ENCODE assay signal across 11 cellular contexts in genomic region chr3:108125151-108125540, GRCh38. TPM values are rescaled to one million over a fixed set of nuclear protein-coding genes. Genes with fewer than 3 reads are reported as not detected.
A peak's percentile ranks its signal among the peaks of the same experiment; 100 is the strongest.
DNase-seq lines count a peak whose midpoint lies in the region; ATAC-seq, FAIRE-seq and TF ChIP-seq lines count a peak whose summit lies in the region.
"Had no signal": no experiment of that assay in that cellular context is flagged by ENCODE, and none has a peak within 500 bp of the region (broad histone marks: within the 10 kb centered on the region; RNA-seq: fewer than 3 reads in every experiment).

No MANE protein-coding gene starts in this region.

- peak overlapping the region; percentile 99 for H3K27ac Mint-ChIP-seq in CD8-positive, alpha-beta T cell
- H3K27ac Mint-ChIP-seq in activated B cell treated with CpG ODN at 0.5 μM for 24 hours = peak overlapping the region; percentile 100

- DNase-seq in CD8-positive, alpha-beta T cell = no peak
- no peak for DNase-seq in activated B cell treated with CpG ODN at 0.5 μM for 24 hours
- no peak for DNase-seq in UCSD-AML1 (lab: John Stamatoyannopoulos, UW; ENCODE audit: unreplicated experiment)
- no peak for DNase-seq in HTR-8/SVneo (ENCODE audit: insufficient read length, low spot score)
- no peak for DNase-seq in posterior vena cava (ENCODE audit: low spot score)
- no peak for DNase-seq in SIG-M5 treated with dmso at 0.1 percent for 504 hours (lab: John Stamatoyannopoulos, UW; ENCODE audit: unreplicated experiment)
- DNase-seq: psoas muscle, SJCRH30 had no signal

- no peaks in the 10 kb centered on the region for H3K27me3 ChIP-seq in CD8-positive, alpha-beta T cell (ENCODE audit: insufficient read depth, low read length)
- H3K27me3 ChIP-seq in mucosa of rectum (ENCODE audit: control insufficient read depth in 2 of 2, insufficient read depth in 2 of 2, low read length in 2 of 2) = no peaks in the 10 kb centered on the region
- H3K27me3 ChIP-seq: SJCRH30 had no signal

- H3K36me3 Mint-ChIP-seq in CD8-positive, alpha-beta T cell = peaks cover 20% of the 10 kb centered on the region
- H3K36me3 Mint-ChIP-seq in activated B cell treated with CpG ODN at 0.5 μM for 24 hours (ENCODE audit: low read depth) = peaks cover 32% of the 10 kb centered on the region

- CTCF ChIA-PET in CD8-positive, alpha-beta T cell (lab: Charles Lee) = interaction anchor here (0.8 to 2.3 kb wide), 8 partner anchors 19 to 280 kb away, joined by 3 to 13 read pairs (median 4); no protein-coding TSS in a partner anchor
- CTCF ChIA-PET in activated B cell treated with CpG ODN at 0.5 μM for 24 hours (lab: Charles Lee) = interaction anchor here (0.7 to 1.7 kb wide), 7 partner anchors 13 to 197 kb away, joined by 3 to 7 read pairs (median 3); no protein-coding TSS in a partner anchor

- peak overlapping the region; percentile 55 for H3K4me3 ChIP-seq in CD8-positive, alpha-beta T cell (ENCODE audit: low read depth, low read length)
- peak overlapping the region in 1 of 2 donors; percentile 55 for H3K4me3 ChIP-seq in mucosa of rectum (ENCODE audit: low read length in 2 of 2)
- H3K4me3 ChIP-seq: psoas muscle, SJCRH30 had no signal

- POLR2A ChIA-PET in CD8-positive, alpha-beta T cell (lab: Charles Lee) = interaction anchor here (1.0 to 9.7 kb wide), 5 partner anchors 29 to 464 kb away, joined by 3 to 103 read pairs (median 6); partner anchors contain the start of genes CD47, CIP2A, DZIP3 and IFT57
- POLR2A ChIA-PET in activated B cell treated with CpG ODN at 0.5 μM for 24 hours (lab: Charles Lee) = interaction anchor here (0.6 to 8.2 kb wide), 37 partner anchors 8 to 478 kb away, joined by 3 to 211 read pairs (median 4); partner anchors contain the start of genes CD47, CIP2A, DZIP3 and IFT57

- no peak for TF ChIP-seq CTCF in CD8-positive, alpha-beta T cell (IDR thresholded peaks at IDR 0.05)
- no peak for TF ChIP-seq CTCF in activated B cell treated with CpG ODN at 0.5 μM for 24 hours (IDR thresholded peaks at IDR 0.05)

- FAIRE-seq in HTR-8/SVneo (lab: Jason Lieb, UNC) = no peak
- FAIRE-seq: astrocyte had no signal

- intact Hi-C loops in CD8-positive, alpha-beta T cell (cut with DNase I, micrococcal nuclease) = loop anchor here (1.0 to 10.0 kb wide), 5 partner anchors 16 to 477 kb away; partner anchors contain the start of genes CD47 (in 2 of the 2) and IFT57 (in 1 of the 2)
- intact Hi-C loops in activated B cell treated with CpG ODN at 0.5 μM for 24 hours (cut with micrococcal nuclease) = loop anchor here (1.0 to 5.0 kb wide), 10 partner anchors 9 to 602 kb away; partner anchors contain the start of genes BBX, CD47, CIP2A and DZIP3
- intact Hi-C loops in posterior vena cava (cut with DNase I) = no loop called here

- H3K27me3 Mint-ChIP-seq in CD8-positive, alpha-beta T cell (ENCODE audit: low read depth) = no peaks in the 10 kb centered on the region
- no peaks in the 10 kb centered on the region for H3K27me3 Mint-ChIP-seq in activated B cell treated with CpG ODN at 0.5 μM for 24 hours

- peaks cover 70% of the 10 kb centered on the region for H3K4me1 ChIP-seq in CD8-positive, alpha-beta T cell (ENCODE audit: insufficient read depth, low read length)
- H3K4me1 ChIP-seq in mucosa of rectum (ENCODE audit: control insufficient read depth in 2 of 2, insufficient read depth in 2 of 2, low read length in 2 of 2) = peaks cover 7 to 9% of the 10 kb centered on the region in 2 donors

- H3K36me3 ChIP-seq in CD8-positive, alpha-beta T cell (ENCODE audit: insufficient read depth, low read length) = no peaks in the 10 kb centered on the region
- no peaks in the 10 kb centered on the region for H3K36me3 ChIP-seq in mucosa of rectum (ENCODE audit: control insufficient read depth in 2 of 2, insufficient read depth in 2 of 2, low read length in 2 of 2)
- H3K36me3 ChIP-seq: SJCRH30 had no signal

- peaks cover 8% of the 10 kb centered on the region for H3K9me3 Mint-ChIP-seq in CD8-positive, alpha-beta T cell
- H3K9me3 Mint-ChIP-seq in activated B cell treated with CpG ODN at 0.5 μM for 24 hours = peaks cover 6% of the 10 kb centered on the region

- H3K27ac ChIP-seq in CD8-positive, alpha-beta T cell (ENCODE audit: low read depth, low read length) = peak overlapping the region; percentile 78
- H3K27ac ChIP-seq in mucosa of rectum (ENCODE audit: low read depth in 2 of 2, low read length in 2 of 2) = peak overlapping the region; percentile 4 to 79
- H3K27ac ChIP-seq: psoas muscle, SJCRH30 had no signal

- peaks cover 66% of the 10 kb centered on the region for H3K4me1 Mint-ChIP-seq in CD8-positive, alpha-beta T cell (ENCODE audit: low read depth)
- H3K4me1 Mint-ChIP-seq in activated B cell treated with CpG ODN at 0.5 μM for 24 hours = peaks cover 92% of the 10 kb centered on the region

- H3K4me3 Mint-ChIP-seq in CD8-positive, alpha-beta T cell = peak overlapping the region; percentile 84
- peak overlapping the region; percentile 83 for H3K4me3 Mint-ChIP-seq in activated B cell treated with CpG ODN at 0.5 μM for 24 hours

- ATAC-seq in CD8-positive, alpha-beta T cell = peak; percentile 51
- peak; percentile 0 for ATAC-seq in GM21825 (IDR thresholded peaks at IDR 0.05; ENCODE audit: unreplicated experiment)
- ATAC-seq in activated B cell treated with CpG ODN at 0.5 μM for 24 hours (ENCODE audit: low read depth) = peak; percentile 3
- ATAC-seq: psoas muscle had no signal

- H3K9ac ChIP-seq in mucosa of rectum (ENCODE audit: low read depth in 1 of 2, low read length in 2 of 2) = peak overlapping the region in 1 of 2 donors; percentile 14

- H3K9me3 ChIP-seq in CD8-positive, alpha-beta T cell (ENCODE audit: low read length) = no peaks in the 10 kb centered on the region
- H3K9me3 ChIP-seq in mucosa of rectum (ENCODE audit: control insufficient read depth in 2 of 2, low read length in 2 of 2) = no peaks in the 10 kb centered on the region
- H3K9me3 ChIP-seq: psoas muscle, SJCRH30 had no signal

RNA-seq across cellular contexts. Expression of gene CD47, which starts 34.3 kb away (rescaled TPM):
- total RNA-seq in CD8-positive, alpha-beta T cell = 100 to 1,000 TPM; 118 to 125 TPM
- total RNA-seq in activated B cell treated with CpG ODN at 0.5 μM for 24 hours = 158 and 184 TPM in 2 replicates
- total RNA-seq in posterior vena cava = 10 to 100 TPM; 72.4 to 74.0 TPM

Comparison
In these comparisons a context has a peak if more than half of its experiments do, and no peak if none do; other contexts are left out.
1. ATAC-seq: peak in every context shown above with its lines; median percentile 51 in CD8-positive, alpha-beta T cell; 3 in activated B cell treated with CpG ODN at 0.5 μM for 24 hours; 0 in GM21825.
2. intact Hi-C loops: an anchor here in CD8-positive, alpha-beta T cell (1.0 to 10.0 kb wide) and activated B cell treated with CpG ODN at 0.5 μM for 24 hours (1.0 to 5.0 kb wide); none called in posterior vena cava.